In genomic region chr12:5473076-5473475, GRCh38 we compare ENCODE assay signal across 25 cellular contexts. TPM values are rescaled to one million over a fixed set of nuclear protein-coding genes. Genes with fewer than 3 reads are reported as not detected.
"Had no signal": no experiment of that assay in that cellular context is flagged by ENCODE, and none has a peak within 500 bp of the region (broad histone marks: within the 10 kb centered on the region; RNA-seq: fewer than 3 reads in every experiment).

No MANE protein-coding gene starts in this region.

- H3K4me3 Mint-ChIP-seq: activated CD8-positive, alpha-beta T cell treated with anti-CD3 and anti-CD28 coated beads, Interleukin-2, amount 10 ng/mL, durations not matched to agents 7 days and 5 days; activated naive CD4-positive, alpha-beta T cell treated with anti-CD3 and anti-CD28 coated beads, Interleukin-2, amount 50 U/mL, for 24 hours; activated T-helper 1 cell treated with anti-CD3 and anti-CD28 coated beads, Interleukin-12 subunit alpha, Interleukin-12 subunit beta, Interleukin-2, Interleukin-4 antibody, amounts not matched to agents 30 ng/mL and 10 ng/mL and 1 ng/mL, durations not matched to agents 14 hours and 24 hours and 36 hours; stimulated activated memory B cell treated with anti-CD40 and anti-IgM and Interleukin-4, amounts not matched to agents 10 μg/mL and 1 μg/mL and 100 μg/mL, for 72 hours; T-cell; type B pancreatic cell had no signal

- DNase-seq: activated CD4-positive, alpha-beta T cell treated with anti-CD3 and anti-CD28 coated beads for 1 hour; activated CD4-positive, alpha-beta T cell treated with anti-CD3 and anti-CD28 coated beads, Interleukin-2, amount 50 U/mL, for 1 hour; activated CD8-positive, alpha-beta T cell treated with anti-CD3 and anti-CD28 coated beads, Interleukin-2, amount 10 ng/mL, durations not matched to agents 7 days and 5 days; activated gamma-delta T cell treated with Interleukin-2 at 50 U/mL for 16 hours; brain microvascular endothelial cell; cortex of kidney; foreskin keratinocyte; hippocampal formation; mesendoderm; mucosa of descending colon; occipital lobe; posterior cingulate gyrus; small intestine; stimulated activated CD4-positive, alpha-beta T cell treated with anti-CD3 and anti-CD28 coated beads, Interleukin-15, amount 100 ng/mL, for 24 hours; T-cell; testis; WERI-Rb-1 had no signal

- H3K27ac ChIP-seq: brain microvascular endothelial cell, foreskin keratinocyte, testis, WERI-Rb-1 had no signal

- H3K36me3 Mint-ChIP-seq: activated naive CD4-positive, alpha-beta T cell treated with anti-CD3 and anti-CD28 coated beads, Interleukin-2, amount 50 U/mL, for 24 hours; stimulated activated memory B cell treated with anti-CD40 and anti-IgM and Interleukin-4, amounts not matched to agents 10 μg/mL and 1 μg/mL and 100 μg/mL, for 72 hours; T-cell had no signal

- H3K9me3 ChIP-seq: ascending aorta, mucosa of descending colon, testis had no signal

- H3K27me3 ChIP-seq: ascending aorta, brain microvascular endothelial cell, foreskin keratinocyte, testis had no signal

- H3K4me1 ChIP-seq: foreskin keratinocyte, testis had no signal

- H3K27ac Mint-ChIP-seq: activated CD8-positive, alpha-beta T cell treated with anti-CD3 and anti-CD28 coated beads, Interleukin-2, amount 10 ng/mL, durations not matched to agents 7 days and 5 days; activated naive CD4-positive, alpha-beta T cell treated with anti-CD3 and anti-CD28 coated beads, Interleukin-2, amount 50 U/mL, for 24 hours; activated T-helper 1 cell treated with anti-CD3 and anti-CD28 coated beads, Interleukin-12 subunit alpha, Interleukin-12 subunit beta, Interleukin-2, Interleukin-4 antibody, amounts not matched to agents 30 ng/mL and 10 ng/mL and 1 ng/mL, durations not matched to agents 14 hours and 24 hours and 36 hours; stimulated activated memory B cell treated with anti-CD40 and anti-IgM and Interleukin-4, amounts not matched to agents 10 μg/mL and 1 μg/mL and 100 μg/mL, for 72 hours; T-cell; type B pancreatic cell had no signal

- H3K4me1 Mint-ChIP-seq: activated naive CD4-positive, alpha-beta T cell treated with anti-CD3 and anti-CD28 coated beads, Interleukin-2, amount 50 U/mL, for 24 hours; stimulated activated memory B cell treated with anti-CD40 and anti-IgM and Interleukin-4, amounts not matched to agents 10 μg/mL and 1 μg/mL and 100 μg/mL, for 72 hours; T-cell had no signal

- H3K4me3 ChIP-seq: ascending aorta, mucosa of descending colon, testis had no signal

- ATAC-seq: activated CD8-positive, alpha-beta T cell treated with anti-CD3 and anti-CD28 coated beads, Interleukin-2, amount 10 ng/mL, durations not matched to agents 7 days and 5 days; foreskin keratinocyte; mucosa of descending colon; sciatic nerve; stimulated activated memory B cell treated with anti-CD40 and anti-IgM and Interleukin-4, amounts not matched to agents 10 μg/mL and 1 μg/mL and 100 μg/mL, for 72 hours; T-cell had no signal

- H3K36me3 ChIP-seq: brain microvascular endothelial cell, WERI-Rb-1 had no signal

- H3K9me3 Mint-ChIP-seq: activated naive CD4-positive, alpha-beta T cell treated with anti-CD3 and anti-CD28 coated beads, Interleukin-2, amount 50 U/mL, for 24 hours; activated T-helper 1 cell treated with anti-CD3 and anti-CD28 coated beads, Interleukin-12 subunit alpha, Interleukin-12 subunit beta, Interleukin-2, Interleukin-4 antibody, amounts not matched to agents 30 ng/mL and 10 ng/mL and 1 ng/mL, durations not matched to agents 14 hours and 24 hours and 36 hours; stimulated activated memory B cell treated with anti-CD40 and anti-IgM and Interleukin-4, amounts not matched to agents 10 μg/mL and 1 μg/mL and 100 μg/mL, for 72 hours; T-cell; type B pancreatic cell had no signal

RNA-seq across cellular contexts. Expression of gene NTF3, which starts 41.2 kb away (rescaled TPM):
- total RNA-seq: activated CD8-positive, alpha-beta T cell treated with anti-CD3 and anti-CD28 coated beads, Interleukin-2, amount 10 ng/mL, durations not matched to agents 7 days and 5 days; activated T-helper 1 cell treated with anti-CD3 and anti-CD28 coated beads, Interleukin-12 subunit alpha, Interleukin-12 subunit beta, Interleukin-2, Interleukin-4 antibody, amounts not matched to agents 30 ng/mL and 10 ng/mL and 1 ng/mL, durations not matched to agents 14 hours and 24 hours and 36 hours; foreskin keratinocyte; glomerular endothelial cell; T-cell had no signal
- polyA plus RNA-seq: foreskin keratinocyte, neural cell had no signal
